In genomic region chr17:44557653-44558285, GRCh38 we compare ENCODE assay signal across 8 cellular contexts. TPM values are rescaled to one million over a fixed set of nuclear protein-coding genes. Genes with fewer than 3 reads are reported as not detected.
DNase-seq lines count a peak whose midpoint lies in the region; ATAC-seq and TF ChIP-seq lines count a peak whose summit lies in the region.

No MANE protein-coding gene starts in this region.

- CTCF ChIA-PET in AG04449 (lab: Yijun Ruan, JAX) = interaction anchor here (0.8 to 6.3 kb wide), 6 partner anchors 10 to 79 kb away, joined by 3 to 53 read pairs (median 6); no protein-coding TSS in a partner anchor

- H3K9me3 ChIP-seq in RWPE2 (ENCODE audit: severe bottlenecking) (no peaks in the 10 kb centered on the region), breast epithelium (no peaks in the 10 kb centered on the region)

- H3K27ac ChIP-seq in RWPE2 (ENCODE audit: poor library complexity, severe bottlenecking) (peak overlapping the region; percentile 80), breast epithelium (peak overlapping the region in 1 of 2 donors; percentile 77)

- H3K4me1 ChIP-seq in RWPE2 (ENCODE audit: insufficient read depth, poor library complexity, severe bottlenecking) (peaks cover 3% of the 10 kb centered on the region), breast epithelium (no peaks in the 10 kb centered on the region)

- H3K27me3 ChIP-seq in RWPE2 (ENCODE audit: insufficient read depth, poor library complexity, severe bottlenecking) = no peaks in the 10 kb centered on the region
- H3K27me3 ChIP-seq in breast epithelium = no peaks in the 10 kb centered on the region

- no peak for TF ChIP-seq CTCF in AG04449 (IDR thresholded peaks at IDR 0.05; ENCODE audit: insufficient read depth, low read length, missing control alignments)
- TF ChIP-seq CTCF in GM20000 (IDR thresholded peaks at IDR 0.05; ENCODE audit: extremely low read depth, missing control alignments) = no peak
- no peak for TF ChIP-seq CTCF in RWPE2 (IDR thresholded peaks at IDR 0.05; ENCODE audit: poor library complexity, severe bottlenecking)
- no peak for TF ChIP-seq CTCF in breast epithelium (IDR thresholded peaks at IDR 0.05)

- ATAC-seq in RWPE2 (ENCODE audit: low read depth) (peak; percentile 45), HG02885 (IDR thresholded peaks at IDR 0.05; ENCODE audit: poor library complexity, unreplicated experiment) (no peak)
- ATAC-seq in stimulated activated naive CD8-positive, alpha-beta T cell treated with anti-CD3 and anti-CD28 coated beads, Interleukin-15, amount 100 ng/mL, for 72 hours = peak; percentile 77

- DNase-seq in AG04449 (ENCODE audit: low read depth, low spot score) (no peak), GM20000 (ENCODE audit: low spot score) (peak; percentile 61), RWPE2 (ENCODE audit: low spot score) (peak; percentile 71), breast epithelium (ENCODE audit: low spot score in 2 of 2) (no peak), left kidney (ENCODE audit: low read depth, low spot score) (peak; percentile 86), iPS-NIHi7 (ENCODE audit: extremely low spot score) (no peak)
- peak; percentile 40 to 54 for DNase-seq in stimulated activated naive CD8-positive, alpha-beta T cell treated with anti-CD3 and anti-CD28 coated beads, Interleukin-15, amount 100 ng/mL, for 72 hours

- H3K36me3 ChIP-seq in RWPE2 (ENCODE audit: low read depth) (no peaks in the 10 kb centered on the region), breast epithelium (no peaks in the 10 kb centered on the region)

- no peak for TF ChIP-seq POLR2A in breast epithelium (IDR thresholded peaks at IDR 0.05)

- H3K27me3 Mint-ChIP-seq in stimulated activated naive CD8-positive, alpha-beta T cell treated with anti-CD3 and anti-CD28 coated beads, Interleukin-15, amount 100 ng/mL, for 72 hours = peaks cover 81% of the 10 kb centered on the region

- H3K4me3 ChIP-seq in AG04449 (ENCODE audit: low read depth, low read length) (peak overlapping the region; percentile 90), RWPE2 (ENCODE audit: severe bottlenecking) (peak overlapping the region; percentile 63), breast epithelium (peak overlapping the region; percentile 54 to 73 (median 71))

- peaks cover 0 to 7% of the 10 kb centered on the region in 2 donors for H3K9me3 Mint-ChIP-seq in stimulated activated naive CD8-positive, alpha-beta T cell treated with anti-CD3 and anti-CD28 coated beads, Interleukin-15, amount 100 ng/mL, for 72 hours

- intact Hi-C loops in breast epithelium (cut with DNase I; ENCODE audit: low total_unique reads) = no loop called here

- H3K4me1 Mint-ChIP-seq in stimulated activated naive CD8-positive, alpha-beta T cell treated with anti-CD3 and anti-CD28 coated beads, Interleukin-15, amount 100 ng/mL, for 72 hours = peaks cover 35% of the 10 kb centered on the region

- H3K4me3 Mint-ChIP-seq in stimulated activated naive CD8-positive, alpha-beta T cell treated with anti-CD3 and anti-CD28 coated beads, Interleukin-15, amount 100 ng/mL, for 72 hours = peak overlapping the region; percentile 88 to 91

- no peak overlapping the region for H3K27ac Mint-ChIP-seq in stimulated activated naive CD8-positive, alpha-beta T cell treated with anti-CD3 and anti-CD28 coated beads, Interleukin-15, amount 100 ng/mL, for 72 hours

- POLR2A ChIA-PET in AG04449 (lab: Yijun Ruan, JAX) = interaction anchor here (0.8 to 2.4 kb wide), 9 partner anchors 10 to 79 kb away, joined by 3 to 42 read pairs (median 7); no protein-coding TSS in a partner anchor

RNA-seq across cellular contexts. Expression of gene FZD2, which starts 0.5 kb away (rescaled TPM):
- 1 to 10 TPM; 1.9 to 3.6 (median 3.0) TPM for total RNA-seq in breast epithelium

RNA-seq across cellular contexts. Expression of gene GPATCH8, which starts 54.6 kb away (rescaled TPM):
- total RNA-seq in breast epithelium = 10 to 100 TPM; 36.8 to 62.5 (median 51.5) TPM

Comparison
In these comparisons a context has a peak if more than half of its experiments do, and no peak if none do; other contexts are left out.
1. DNase-seq: peak in GM20000 (single experiment), RWPE2 (single experiment), left kidney (single experiment) and stimulated activated naive CD8-positive, alpha-beta T cell treated with anti-CD3 and anti-CD28 coated beads, Interleukin-15, amount 100 ng/mL, for 72 hours (2 of 2); none in AG04449 (single experiment), breast epithelium (0 of 2) and iPS-NIHi7 (single experiment).
2. Peak in every context shown above with its lines, with median percentiles within 50 percentile points of each other: H3K4me3 ChIP-seq.